Comparison of ENCODE assay signal across 8 cellular contexts in genomic region chr5:1511651-1512540, GRCh38. TPM values are rescaled to one million over a fixed set of nuclear protein-coding genes. Genes with fewer than 3 reads are reported as not detected.
A peak's percentile ranks its signal among the peaks of the same experiment; 100 is the strongest.
DNase-seq lines count a peak whose midpoint lies in the region; ATAC-seq and TF ChIP-seq lines count a peak whose summit lies in the region.

No MANE protein-coding gene starts in this region.

- no peak for ATAC-seq in sciatic nerve
- no peak for ATAC-seq in GM19328 (IDR thresholded peaks at IDR 0.05; ENCODE audit: unreplicated experiment)
- no peak for ATAC-seq in GM19351 (IDR thresholded peaks at IDR 0.05; ENCODE audit: unreplicated experiment)

- H3K27me3 ChIP-seq in Peyer's patch = no peaks in the 10 kb centered on the region

- no peaks in the 10 kb centered on the region for H3K9me3 Mint-ChIP-seq in activated naive CD4-positive, alpha-beta T cell treated with anti-CD3 and anti-CD28 coated beads for 36 hours

- H3K9me3 ChIP-seq in Peyer's patch = no peaks in the 10 kb centered on the region

- no peaks in the 10 kb centered on the region for H3K4me1 ChIP-seq in Peyer's patch

- H3K27me3 Mint-ChIP-seq in activated naive CD4-positive, alpha-beta T cell treated with anti-CD3 and anti-CD28 coated beads for 36 hours (ENCODE audit: low read depth) = no peaks in the 10 kb centered on the region

- H3K4me3 ChIP-seq in Peyer's patch (no peak overlapping the region), fibroblast of villous mesenchyme (ENCODE audit: low read depth, low read length) (no peak overlapping the region)

- intact Hi-C loops in activated naive CD4-positive, alpha-beta T cell treated with anti-CD3 and anti-CD28 coated beads for 36 hours (cut with micrococcal nuclease) = no loop called here
- intact Hi-C loops in sciatic nerve (cut with DNase I) = no loop called here

- no peaks in the 10 kb centered on the region for H3K36me3 ChIP-seq in Peyer's patch

- peaks cover 18% of the 10 kb centered on the region for H3K4me1 Mint-ChIP-seq in activated naive CD4-positive, alpha-beta T cell treated with anti-CD3 and anti-CD28 coated beads for 36 hours (ENCODE audit: low read depth)

- no peak overlapping the region for H3K27ac Mint-ChIP-seq in activated naive CD4-positive, alpha-beta T cell treated with anti-CD3 and anti-CD28 coated beads for 36 hours

- TF ChIP-seq CTCF in Peyer's patch (IDR thresholded peaks at IDR 0.05) (peak in 3 of 6 experiments; percentile 22 to 39 (median 34)), fibroblast of villous mesenchyme (IDR thresholded peaks at IDR 0.05; ENCODE audit: insufficient read depth, low read depth, low read length) (peak; percentile 30)

- TF ChIP-seq POLR2A in Peyer's patch (IDR thresholded peaks at IDR 0.05) = no peak

- CTCF ChIA-PET in activated naive CD4-positive, alpha-beta T cell treated with anti-CD3 and anti-CD28 coated beads for 36 hours (lab: Charles Lee) = no interaction called here

- peaks cover 6% of the 10 kb centered on the region for H3K36me3 Mint-ChIP-seq in activated naive CD4-positive, alpha-beta T cell treated with anti-CD3 and anti-CD28 coated beads for 36 hours (ENCODE audit: low read depth)

- peak; percentile 15 for DNase-seq in activated naive CD4-positive, alpha-beta T cell treated with anti-CD3 and anti-CD28 coated beads for 36 hours
- no peak for DNase-seq in activated naive CD4-positive, alpha-beta T cell (lab: John Stamatoyannopoulos, UW)
- DNase-seq in Peyer's patch = peak; percentile 14 to 45 (median 44)
- DNase-seq in fibroblast of villous mesenchyme (ENCODE audit: low read depth) = peak; percentile 41
- peak; percentile 48 for DNase-seq in sciatic nerve (ENCODE audit: low spot score)
- no peak for DNase-seq in NCI-H1092 treated with DMSO at 0.1 percent for 48 hours (lab: John Stamatoyannopoulos, UW)

- no peak overlapping the region for H3K27ac ChIP-seq in Peyer's patch

- H3K4me3 Mint-ChIP-seq in activated naive CD4-positive, alpha-beta T cell treated with anti-CD3 and anti-CD28 coated beads for 36 hours = no peak overlapping the region

RNA-seq across cellular contexts. Expression of gene LPCAT1, which starts 11.9 kb away (rescaled TPM):
- total RNA-seq in activated naive CD4-positive, alpha-beta T cell treated with anti-CD3 and anti-CD28 coated beads for 36 hours = 10 to 100 TPM; 31.2 to 34.1 TPM
- total RNA-seq in Peyer's patch = 10 to 100 TPM in 3 of 4 donors, 1 to 10 TPM in 1; 8.8 to 59.4 (median 28.5) TPM
- total RNA-seq in fibroblast of villous mesenchyme = 35.8 and 57.4 TPM in 2 replicates
- total RNA-seq in sciatic nerve = 44.4 TPM

Comparison
In these comparisons a context has a peak if more than half of its experiments do, and no peak if none do; other contexts are left out.
1. DNase-seq: peak in activated naive CD4-positive, alpha-beta T cell treated with anti-CD3 and anti-CD28 coated beads for 36 hours (single experiment), Peyer's patch (3 of 3), fibroblast of villous mesenchyme (single experiment) and sciatic nerve (single experiment); none in activated naive CD4-positive, alpha-beta T cell (0 of 4) and NCI-H1092 treated with DMSO at 0.1 percent for 48 hours (single experiment).